26 cellular contexts compared by ENCODE assay signal in genomic region chr15:47571241-47571640, GRCh38.
"Had no signal": no experiment of that assay in that cellular context is flagged by ENCODE, and none has a peak within 500 bp of the region (broad histone marks: within the 10 kb centered on the region; RNA-seq: fewer than 3 reads in every experiment).

No MANE protein-coding gene starts in this region.

- H3K9me3 Mint-ChIP-seq: activated naive CD4-positive, alpha-beta T cell treated with anti-CD3 and anti-CD28 coated beads for 36 hours had no signal

- H3K27me3 ChIP-seq: MG63, SJSA1 had no signal

- H3K36me3 Mint-ChIP-seq: activated naive CD8-positive, alpha-beta T cell; brain; T-cell had no signal

- H3K4me3 Mint-ChIP-seq: activated CD4-positive, alpha-beta memory T cell treated with anti-CD3 and anti-CD28 coated beads, Interleukin-2, amount 10 ng/mL, durations not matched to agents 7 days and 5 days; activated CD4-positive, alpha-beta T cell treated with anti-CD3 and anti-CD28 coated beads for 36 hours; activated naive CD4-positive, alpha-beta T cell treated with anti-CD3 and anti-CD28 coated beads for 36 hours; activated naive CD8-positive, alpha-beta T cell; activated T-helper 17 cell treated with anti-CD3 and anti-CD28 coated beads, Interleukin-2, amount 50 U/mL, for 72 hours; brain; T-cell had no signal

- H3K9me3 ChIP-seq: MG63, SJSA1 had no signal

- DNase-seq: activated CD4-positive, alpha-beta memory T cell treated with anti-CD3 and anti-CD28 coated beads, Interleukin-2, amount 10 ng/mL, durations not matched to agents 7 days and 5 days; activated CD4-positive, alpha-beta T cell treated with anti-CD3 and anti-CD28 coated beads for 36 hours; activated CD4-positive, alpha-beta T cell treated with anti-CD3 and anti-CD28 coated beads, Interleukin-2, amount 50 U/mL, for 1 hour; activated gamma-delta T cell; activated naive CD4-positive, alpha-beta T cell treated with anti-CD3 and anti-CD28 coated beads for 36 hours; activated T-cell treated with anti-CD3 and anti-CD28 coated beads for 4 hours; activated T-cell treated with anti-CD3 and anti-CD28 coated beads, Interleukin-2, amount 50 U/mL, for 48 hours; MG63; MV-4-11; NCI-H1092 treated with DMSO at 0.1 percent for 48 hours; NCI-H1436; NCI-H1694 treated with DMSO at 0.1 percent for 48 hours; NCI-H2029 treated with DMSO at 0.1 percent for 48 hours; NCI-H345; NCI-H510A; NK-92 treated with Interleukin-12 subunit alpha and Interleukin-12 subunit beta, amount 100 ng/mL, for 24 hours; PC-3; SHP77; T-cell; T-helper 2 cell; T1000 had no signal

- H3K4me3 ChIP-seq: MG63, SJSA1 had no signal

- H3K27ac ChIP-seq: SJSA1, VCaP had no signal

- H3K4me1 Mint-ChIP-seq: activated CD4-positive, alpha-beta memory T cell treated with anti-CD3 and anti-CD28 coated beads, Interleukin-2, amount 10 ng/mL, durations not matched to agents 7 days and 5 days; activated CD4-positive, alpha-beta T cell treated with anti-CD3 and anti-CD28 coated beads for 36 hours; activated T-helper 17 cell treated with anti-CD3 and anti-CD28 coated beads, Interleukin-2, amount 50 U/mL, for 72 hours; T-cell had no signal

- H3K27ac Mint-ChIP-seq: activated CD4-positive, alpha-beta memory T cell treated with anti-CD3 and anti-CD28 coated beads, Interleukin-2, amount 10 ng/mL, durations not matched to agents 7 days and 5 days; activated CD4-positive, alpha-beta T cell treated with anti-CD3 and anti-CD28 coated beads for 36 hours; activated naive CD4-positive, alpha-beta T cell treated with anti-CD3 and anti-CD28 coated beads for 36 hours; activated naive CD8-positive, alpha-beta T cell; activated T-helper 17 cell treated with anti-CD3 and anti-CD28 coated beads, Interleukin-2, amount 50 U/mL, for 72 hours; T-cell had no signal

- H3K27me3 Mint-ChIP-seq: activated CD4-positive, alpha-beta memory T cell treated with anti-CD3 and anti-CD28 coated beads, Interleukin-2, amount 10 ng/mL, durations not matched to agents 7 days and 5 days had no signal

- H3K36me3 ChIP-seq: MG63, SJSA1 had no signal
